In the genomic region with DNA sequence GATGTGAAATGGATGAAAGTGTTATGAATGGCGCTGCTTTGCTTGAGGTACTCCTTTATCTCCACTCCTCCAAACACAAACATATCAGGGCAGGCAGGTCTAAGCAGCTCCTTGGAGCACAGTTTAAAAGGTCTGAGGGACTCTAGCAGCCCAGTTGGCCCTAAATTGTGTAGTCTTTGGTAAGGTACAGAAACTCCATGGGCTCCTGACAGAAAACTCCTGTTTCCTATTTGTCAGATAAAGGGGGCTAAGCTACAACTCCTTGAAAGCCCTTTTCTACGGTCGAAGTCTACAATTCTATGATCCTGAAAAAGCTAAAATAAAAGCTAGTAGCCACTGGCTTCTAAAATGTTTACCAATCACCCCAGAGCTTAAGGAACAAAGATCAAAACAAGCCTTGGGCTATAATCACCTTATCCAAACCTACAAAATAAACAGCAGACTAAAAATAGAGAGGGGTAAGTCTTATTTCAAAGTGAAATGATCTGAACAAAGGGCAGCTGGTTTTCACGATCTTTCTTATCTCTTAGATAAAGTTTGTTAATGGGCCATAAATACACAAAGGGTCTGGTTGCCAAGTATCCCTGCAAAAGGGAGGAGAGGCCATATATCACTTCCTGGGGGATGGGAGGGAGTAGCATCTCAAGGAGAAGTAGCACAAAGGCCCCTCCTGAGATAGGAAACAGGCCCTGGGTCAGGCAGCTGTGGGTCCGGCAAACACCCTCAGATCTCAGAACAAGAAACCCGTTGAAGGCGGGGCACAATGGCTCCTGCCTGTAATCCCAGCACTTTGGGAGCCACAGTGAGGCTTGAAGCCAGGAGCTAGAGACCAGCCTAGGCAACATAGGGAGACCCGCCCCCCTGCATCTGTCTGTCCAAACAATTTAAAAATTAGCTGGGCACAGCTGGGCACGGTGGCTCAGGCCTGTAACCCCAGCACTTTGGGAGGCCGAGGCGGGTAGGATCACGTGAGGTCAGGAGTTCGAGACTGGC, we compare ENCODE assay signal across 12 cellular contexts. TPM values are rescaled to one million over a fixed set of nuclear protein-coding genes. Genes with fewer than 3 reads are reported as not detected.
DNase-seq lines count a peak whose midpoint lies in the region; ATAC-seq and TF ChIP-seq lines count a peak whose summit lies in the region.
"Had no signal": no experiment of that assay in that cellular context is flagged by ENCODE, and none has a peak within 500 bp of the region (broad histone marks: within the 10 kb centered on the region; RNA-seq: fewer than 3 reads in every experiment).

No MANE protein-coding gene starts in this region.

- H3K27ac Mint-ChIP-seq in Calu3 (ENCODE audit: unreplicated experiment), result no peak overlapping the region
- H3K27ac Mint-ChIP-seq: HFFc6 had no signal

- H3K4me1 ChIP-seq in right lobe of liver, result peaks cover 0 to 15% (median 6%) of the 10 kb centered on the region in 4 donors
- H3K4me1 ChIP-seq in upper lobe of right lung, result no peaks in the 10 kb centered on the region

- H3K9me3 ChIP-seq in right lobe of liver, result no peaks in the 10 kb centered on the region
- no peaks in the 10 kb centered on the region for H3K9me3 ChIP-seq in upper lobe of right lung
- H3K9me3 ChIP-seq: upper lobe of left lung had no signal

- no peak for TF ChIP-seq POLR2A in right lobe of liver (IDR thresholded peaks at IDR 0.05)

- DNase-seq in NCI-H82 (lab: John Stamatoyannopoulos, UW), result peak; percentile 24
- no peak for DNase-seq in NCI-H82 treated with DMSO at 0.1 percent for 48 hours (lab: John Stamatoyannopoulos, UW; ENCODE audit: unreplicated experiment)
- DNase-seq in right lobe of liver, result peak in 2 of 3 donors; percentile 43 to 55
- peak; percentile 42 for DNase-seq in upper lobe of right lung
- no peak for DNase-seq in dorsolateral prefrontal cortex
- no peak for DNase-seq in NCI-H524 treated with DMSO at 0.1 percent for 48 hours (lab: John Stamatoyannopoulos, UW)
- DNase-seq in Calu3, result no peak
- DNase-seq: HFFc6; stimulated activated CD4-positive, alpha-beta T cell treated with anti-CD3 and anti-CD28 coated beads, Interleukin-12 subunit alpha, Interleukin-12 subunit beta, amount 100 ng/mL, for 4 hours; upper lobe of left lung had no signal

- no peaks in the 10 kb centered on the region for H3K9me3 Mint-ChIP-seq in Calu3 (ENCODE audit: low read depth, unreplicated experiment)
- H3K9me3 Mint-ChIP-seq: activated naive CD4-positive, alpha-beta T cell treated with anti-CD3 and anti-CD28 coated beads, Interleukin-2, amount 50 U/mL, for 24 hours; HFFc6 had no signal

- H3K36me3 Mint-ChIP-seq in Calu3 (ENCODE audit: insufficient read depth, unreplicated experiment), result no peaks in the 10 kb centered on the region
- H3K36me3 Mint-ChIP-seq: activated naive CD4-positive, alpha-beta T cell treated with anti-CD3 and anti-CD28 coated beads, Interleukin-2, amount 50 U/mL, for 24 hours had no signal

- H3K27me3 ChIP-seq in right lobe of liver, result no peaks in the 10 kb centered on the region
- H3K27me3 ChIP-seq in upper lobe of right lung, result no peaks in the 10 kb centered on the region
- H3K27me3 ChIP-seq in dorsolateral prefrontal cortex, result no peaks in the 10 kb centered on the region
- H3K27me3 ChIP-seq: upper lobe of left lung had no signal

- CTCF ChIA-PET in Calu3 (lab: Charles Lee), result no interaction called here

- TF ChIP-seq CTCF in right lobe of liver (IDR thresholded peaks at IDR 0.05), result no peak
- no peak for TF ChIP-seq CTCF in upper lobe of right lung (IDR thresholded peaks at IDR 0.05)
- TF ChIP-seq CTCF in dorsolateral prefrontal cortex (IDR thresholded peaks at IDR 0.05 in 54 of 56, conservative IDR thresholded peaks at IDR 0.05 in 2 of 56; ENCODE audit: low read depth in 1 of 56, partially characterized antibody in 56 of 56), result no peak
- TF ChIP-seq CTCF in Calu3 (IDR thresholded peaks at IDR 0.05; ENCODE audit: unreplicated experiment), result no peak

- H3K4me3 ChIP-seq in right lobe of liver (no peak overlapping the region), upper lobe of right lung (no peak overlapping the region), dorsolateral prefrontal cortex (no peak overlapping the region)
- H3K4me3 ChIP-seq: upper lobe of left lung had no signal

- ATAC-seq in SK-N-SH treated with all-trans-retinoic acid at 6 μM for 48 hours (no peak), right lobe of liver (peak; percentile 81 to 91 (median 87)), upper lobe of right lung (no peak)

- intact Hi-C loops in right lobe of liver (cut with DNase I), result no loop called here
- intact Hi-C loops in upper lobe of right lung (cut with DNase I), result no loop called here
- intact Hi-C loops in dorsolateral prefrontal cortex (cut with DNase I), result no loop called here
- intact Hi-C loops in Calu3 (cut with micrococcal nuclease; ENCODE audit: unreplicated experiment), result no loop called here

- H3K4me1 Mint-ChIP-seq in Calu3 (ENCODE audit: low read depth, unreplicated experiment), result peaks cover 8% of the 10 kb centered on the region
- H3K4me1 Mint-ChIP-seq: activated naive CD4-positive, alpha-beta T cell treated with anti-CD3 and anti-CD28 coated beads, Interleukin-2, amount 50 U/mL, for 24 hours had no signal

- H3K4me3 Mint-ChIP-seq in Calu3 (ENCODE audit: low read depth, unreplicated experiment), result no peak overlapping the region
- H3K4me3 Mint-ChIP-seq: activated naive CD4-positive, alpha-beta T cell treated with anti-CD3 and anti-CD28 coated beads, Interleukin-2, amount 50 U/mL, for 24 hours; HFFc6 had no signal

- H3K27ac ChIP-seq in right lobe of liver, result peak overlapping the region in 1 of 3 donors; percentile 24
- no peak overlapping the region for H3K27ac ChIP-seq in upper lobe of right lung
- H3K27ac ChIP-seq in dorsolateral prefrontal cortex, result no peak overlapping the region
- H3K27ac ChIP-seq: upper lobe of left lung had no signal

- WGBS in right lobe of liver (ENCODE audit: insufficient coverage, low coverage, low lambda C conversion rate, missing lambda C conversion rate), result 41% methylated on average over 12 of the region's 13 CpGs

- H3K36me3 ChIP-seq in right lobe of liver, result no peaks in the 10 kb centered on the region
- H3K36me3 ChIP-seq in upper lobe of right lung, result no peaks in the 10 kb centered on the region
- H3K36me3 ChIP-seq: upper lobe of left lung had no signal

- BruUV-seq in Calu3 (replicated peaks; lab: Mats Ljungman, UMichigan), result no TSS peak

- no peaks in the 10 kb centered on the region for H3K27me3 Mint-ChIP-seq in Calu3 (ENCODE audit: unreplicated experiment)
- H3K27me3 Mint-ChIP-seq: activated naive CD4-positive, alpha-beta T cell treated with anti-CD3 and anti-CD28 coated beads, Interleukin-2, amount 50 U/mL, for 24 hours had no signal

TF ChIP-seq in SK-N-SH treated with all-trans-retinoic acid at 6 μM for 48 hours, 23 proteins besides CTCF, POLR2A, EP300 and RAD21:
- TF ChIP-seq, protein P1, sequence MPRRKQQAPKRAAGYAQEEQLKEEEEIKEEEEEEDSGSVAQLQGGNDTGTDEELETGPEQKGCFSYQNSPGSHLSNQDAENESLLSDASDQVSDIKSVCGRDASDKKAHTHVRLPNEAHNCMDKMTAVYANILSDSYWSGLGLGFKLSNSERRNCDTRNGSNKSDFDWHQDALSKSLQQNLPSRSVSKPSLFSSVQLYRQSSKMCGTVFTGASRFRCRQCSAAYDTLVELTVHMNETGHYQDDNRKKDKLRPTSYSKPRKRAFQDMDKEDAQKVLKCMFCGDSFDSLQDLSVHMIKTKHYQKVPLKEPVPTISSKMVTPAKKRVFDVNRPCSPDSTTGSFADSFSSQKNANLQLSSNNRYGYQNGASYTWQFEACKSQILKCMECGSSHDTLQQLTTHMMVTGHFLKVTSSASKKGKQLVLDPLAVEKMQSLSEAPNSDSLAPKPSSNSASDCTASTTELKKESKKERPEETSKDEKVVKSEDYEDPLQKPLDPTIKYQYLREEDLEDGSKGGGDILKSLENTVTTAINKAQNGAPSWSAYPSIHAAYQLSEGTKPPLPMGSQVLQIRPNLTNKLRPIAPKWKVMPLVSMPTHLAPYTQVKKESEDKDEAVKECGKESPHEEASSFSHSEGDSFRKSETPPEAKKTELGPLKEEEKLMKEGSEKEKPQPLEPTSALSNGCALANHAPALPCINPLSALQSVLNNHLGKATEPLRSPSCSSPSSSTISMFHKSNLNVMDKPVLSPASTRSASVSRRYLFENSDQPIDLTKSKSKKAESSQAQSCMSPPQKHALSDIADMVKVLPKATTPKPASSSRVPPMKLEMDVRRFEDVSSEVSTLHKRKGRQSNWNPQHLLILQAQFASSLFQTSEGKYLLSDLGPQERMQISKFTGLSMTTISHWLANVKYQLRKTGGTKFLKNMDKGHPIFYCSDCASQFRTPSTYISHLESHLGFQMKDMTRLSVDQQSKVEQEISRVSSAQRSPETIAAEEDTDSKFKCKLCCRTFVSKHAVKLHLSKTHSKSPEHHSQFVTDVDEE (CRISPR knock-in tag; IDR thresholded peaks at IDR 0.05), result peak; percentile 79
- TF ChIP-seq ISL1 (CRISPR knock-in tag; IDR thresholded peaks at IDR 0.05) (peak; percentile 72), ZFP3 (CRISPR knock-in tag; IDR thresholded peaks at IDR 0.05) (no peak), GLIS3 (CRISPR knock-in tag; IDR thresholded peaks at IDR 0.05) (no peak), OSR1 (CRISPR knock-in tag; IDR thresholded peaks at IDR 0.05) (no peak), TCF4 (CRISPR knock-in tag; IDR thresholded peaks at IDR 0.05; ENCODE audit: borderline replicate concordance) (peak; percentile 90), SNAI2 (CRISPR knock-in tag; IDR thresholded peaks at IDR 0.05) (no peak)

RNA-seq across cellular contexts. Expression of a gene that starts 28.3 kb away (rescaled TPM):
- total RNA-seq in right lobe of liver (10 to 100 TPM; 18.3 to 35.1 (median 21.9) TPM), upper lobe of right lung (105 TPM), dorsolateral prefrontal cortex (10 to 100 TPM; 25.3 to 66.1 (median 39.0) TPM), Calu3 (2022) (28.5 and 32.2 TPM in 2 replicates)

Comparison
In these comparisons a context has a peak if more than half of its experiments do, and no peak if none do; other contexts are left out.
1. DNase-seq: peak in NCI-H82 (single experiment), right lobe of liver (2 of 3) and upper lobe of right lung (single experiment); none in NCI-H82 treated with DMSO at 0.1 percent for 48 hours (single experiment), dorsolateral prefrontal cortex (0 of 10), NCI-H524 treated with DMSO at 0.1 percent for 48 hours (single experiment) and Calu3 (single experiment).
2. ATAC-seq: peak in right lobe of liver (4 of 4); none in SK-N-SH treated with all-trans-retinoic acid at 6 μM for 48 hours (single experiment) and upper lobe of right lung (single experiment).